1 cellular context compared by ENCODE assay signal in the genomic region with DNA sequence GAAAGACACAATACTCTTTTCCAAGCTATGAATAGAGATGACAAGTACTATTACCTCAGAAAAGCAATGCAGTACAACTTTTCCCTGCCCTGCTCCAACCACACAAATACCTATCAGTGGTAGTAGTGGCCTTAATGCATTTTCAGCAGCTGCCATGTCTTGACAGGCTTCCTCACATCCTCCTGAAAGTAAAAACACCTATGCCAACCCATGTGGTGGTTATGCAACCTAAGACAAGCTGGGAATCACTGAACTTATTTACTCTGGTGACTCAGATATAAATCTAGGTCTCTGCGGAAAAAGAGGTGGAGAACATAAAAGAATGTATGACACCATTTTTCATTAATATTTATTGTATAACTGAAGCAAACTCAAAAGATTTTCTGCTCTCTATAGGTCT.
TF ChIP-seq lines count a peak whose summit lies in the region.

No MANE protein-coding gene starts in this region.

TF ChIP-seq in GM23338, 12 proteins besides CTCF, POLR2A, EP300 and RAD21 (continued from another document):
- TF ChIP-seq, protein P1, sequence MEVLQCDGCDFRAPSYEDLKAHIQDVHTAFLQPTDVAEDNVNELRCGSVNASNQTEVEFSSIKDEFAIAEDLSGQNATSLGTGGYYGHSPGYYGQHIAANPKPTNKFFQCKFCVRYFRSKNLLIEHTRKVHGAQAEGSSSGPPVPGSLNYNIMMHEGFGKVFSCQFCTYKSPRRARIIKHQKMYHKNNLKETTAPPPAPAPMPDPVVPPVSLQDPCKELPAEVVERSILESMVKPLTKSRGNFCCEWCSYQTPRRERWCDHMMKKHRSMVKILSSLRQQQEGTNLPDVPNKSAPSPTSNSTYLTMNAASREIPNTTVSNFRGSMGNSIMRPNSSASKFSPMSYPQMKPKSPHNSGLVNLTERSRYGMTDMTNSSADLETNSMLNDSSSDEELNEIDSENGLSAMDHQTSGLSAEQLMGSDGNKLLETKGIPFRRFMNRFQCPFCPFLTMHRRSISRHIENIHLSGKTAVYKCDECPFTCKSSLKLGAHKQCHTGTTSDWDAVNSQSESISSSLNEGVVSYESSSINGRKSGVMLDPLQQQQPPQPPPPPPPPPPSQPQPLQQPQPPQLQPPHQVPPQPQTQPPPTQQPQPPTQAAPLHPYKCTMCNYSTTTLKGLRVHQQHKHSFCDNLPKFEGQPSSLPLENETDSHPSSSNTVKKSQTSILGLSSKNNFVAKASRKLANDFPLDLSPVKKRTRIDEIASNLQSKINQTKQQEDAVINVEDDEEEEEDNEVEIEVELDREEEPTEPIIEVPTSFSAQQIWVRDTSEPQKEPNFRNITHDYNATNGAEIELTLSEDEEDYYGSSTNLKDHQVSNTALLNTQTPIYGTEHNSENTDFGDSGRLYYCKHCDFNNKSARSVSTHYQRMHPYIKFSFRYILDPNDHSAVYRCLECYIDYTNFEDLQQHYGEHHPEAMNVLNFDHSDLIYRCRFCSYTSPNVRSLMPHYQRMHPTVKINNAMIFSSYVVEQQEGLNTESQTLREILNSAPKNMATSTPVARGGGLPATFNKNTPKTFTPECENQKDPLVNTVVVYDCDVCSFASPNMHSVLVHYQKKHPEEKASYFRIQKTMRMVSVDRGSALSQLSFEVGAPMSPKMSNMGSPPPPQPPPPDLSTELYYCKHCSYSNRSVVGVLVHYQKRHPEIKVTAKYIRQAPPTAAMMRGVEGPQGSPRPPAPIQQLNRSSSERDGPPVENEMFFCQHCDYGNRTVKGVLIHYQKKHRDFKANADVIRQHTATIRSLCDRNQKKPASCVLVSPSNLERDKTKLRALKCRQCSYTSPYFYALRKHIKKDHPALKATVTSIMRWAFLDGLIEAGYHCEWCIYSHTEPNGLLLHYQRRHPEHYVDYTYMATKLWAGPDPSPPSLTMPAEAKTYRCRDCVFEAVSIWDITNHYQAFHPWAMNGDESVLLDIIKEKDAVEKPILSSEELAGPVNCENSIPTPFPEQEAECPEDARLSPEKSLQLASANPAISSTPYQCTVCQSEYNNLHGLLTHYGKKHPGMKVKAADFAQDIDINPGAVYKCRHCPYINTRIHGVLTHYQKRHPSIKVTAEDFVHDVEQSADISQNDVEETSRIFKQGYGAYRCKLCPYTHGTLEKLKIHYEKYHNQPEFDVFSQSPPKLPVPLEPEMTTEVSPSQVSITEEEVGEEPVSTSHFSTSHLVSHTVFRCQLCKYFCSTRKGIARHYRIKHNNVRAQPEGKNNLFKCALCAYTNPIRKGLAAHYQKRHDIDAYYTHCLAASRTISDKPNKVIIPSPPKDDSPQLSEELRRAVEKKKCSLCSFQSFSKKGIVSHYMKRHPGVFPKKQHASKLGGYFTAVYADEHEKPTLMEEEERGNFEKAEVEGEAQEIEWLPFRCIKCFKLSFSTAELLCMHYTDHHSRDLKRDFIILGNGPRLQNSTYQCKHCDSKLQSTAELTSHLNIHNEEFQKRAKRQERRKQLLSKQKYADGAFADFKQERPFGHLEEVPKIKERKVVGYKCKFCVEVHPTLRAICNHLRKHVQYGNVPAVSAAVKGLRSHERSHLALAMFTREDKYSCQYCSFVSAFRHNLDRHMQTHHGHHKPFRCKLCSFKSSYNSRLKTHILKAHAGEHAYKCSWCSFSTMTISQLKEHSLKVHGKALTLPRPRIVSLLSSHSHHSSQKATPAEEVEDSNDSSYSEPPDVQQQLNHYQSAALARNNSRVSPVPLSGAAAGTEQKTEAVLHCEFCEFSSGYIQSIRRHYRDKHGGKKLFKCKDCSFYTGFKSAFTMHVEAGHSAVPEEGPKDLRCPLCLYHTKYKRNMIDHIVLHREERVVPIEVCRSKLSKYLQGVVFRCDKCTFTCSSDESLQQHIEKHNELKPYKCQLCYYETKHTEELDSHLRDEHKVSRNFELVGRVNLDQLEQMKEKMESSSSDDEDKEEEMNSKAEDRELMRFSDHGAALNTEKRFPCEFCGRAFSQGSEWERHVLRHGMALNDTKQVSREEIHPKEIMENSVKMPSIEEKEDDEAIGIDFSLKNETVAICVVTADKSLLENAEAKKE (CRISPR knock-in tag; IDR thresholded peaks at IDR 0.05) = no peak
- TF ChIP-seq ZNF331 (CRISPR knock-in tag; IDR thresholded peaks at IDR 0.05; ENCODE audit: low read depth) (no peak), JUNB (IDR thresholded peaks at IDR 0.05; ENCODE audit: unreplicated experiment) (no peak), EZH2 (IDR thresholded peaks at IDR 0.05; ENCODE audit: low read depth, unreplicated experiment) (no peak), CREB1 (CRISPR knock-in tag; IDR thresholded peaks at IDR 0.05; ENCODE audit: low read depth) (no peak), NANOG (IDR thresholded peaks at IDR 0.05; ENCODE audit: borderline replicate concordance) (no peak), EZH2phosphoT487 (IDR thresholded peaks at IDR 0.05; ENCODE audit: unreplicated experiment) (no peak)
- TF ChIP-seq, protein P2, sequence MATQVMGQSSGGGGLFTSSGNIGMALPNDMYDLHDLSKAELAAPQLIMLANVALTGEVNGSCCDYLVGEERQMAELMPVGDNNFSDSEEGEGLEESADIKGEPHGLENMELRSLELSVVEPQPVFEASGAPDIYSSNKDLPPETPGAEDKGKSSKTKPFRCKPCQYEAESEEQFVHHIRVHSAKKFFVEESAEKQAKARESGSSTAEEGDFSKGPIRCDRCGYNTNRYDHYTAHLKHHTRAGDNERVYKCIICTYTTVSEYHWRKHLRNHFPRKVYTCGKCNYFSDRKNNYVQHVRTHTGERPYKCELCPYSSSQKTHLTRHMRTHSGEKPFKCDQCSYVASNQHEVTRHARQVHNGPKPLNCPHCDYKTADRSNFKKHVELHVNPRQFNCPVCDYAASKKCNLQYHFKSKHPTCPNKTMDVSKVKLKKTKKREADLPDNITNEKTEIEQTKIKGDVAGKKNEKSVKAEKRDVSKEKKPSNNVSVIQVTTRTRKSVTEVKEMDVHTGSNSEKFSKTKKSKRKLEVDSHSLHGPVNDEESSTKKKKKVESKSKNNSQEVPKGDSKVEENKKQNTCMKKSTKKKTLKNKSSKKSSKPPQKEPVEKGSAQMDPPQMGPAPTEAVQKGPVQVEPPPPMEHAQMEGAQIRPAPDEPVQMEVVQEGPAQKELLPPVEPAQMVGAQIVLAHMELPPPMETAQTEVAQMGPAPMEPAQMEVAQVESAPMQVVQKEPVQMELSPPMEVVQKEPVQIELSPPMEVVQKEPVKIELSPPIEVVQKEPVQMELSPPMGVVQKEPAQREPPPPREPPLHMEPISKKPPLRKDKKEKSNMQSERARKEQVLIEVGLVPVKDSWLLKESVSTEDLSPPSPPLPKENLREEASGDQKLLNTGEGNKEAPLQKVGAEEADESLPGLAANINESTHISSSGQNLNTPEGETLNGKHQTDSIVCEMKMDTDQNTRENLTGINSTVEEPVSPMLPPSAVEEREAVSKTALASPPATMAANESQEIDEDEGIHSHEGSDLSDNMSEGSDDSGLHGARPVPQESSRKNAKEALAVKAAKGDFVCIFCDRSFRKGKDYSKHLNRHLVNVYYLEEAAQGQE (IDR thresholded peaks at IDR 0.05; ENCODE audit: unreplicated experiment) = no peak
TF ChIP-seq in GM23338: peak in this region for 0.
